Comparison of ENCODE assay signal across 2 cellular contexts in genomic region chr4:4050781-4051180, GRCh38.
DNase-seq lines count a peak whose midpoint lies in the region; ATAC-seq, FAIRE-seq and TF ChIP-seq lines count a peak whose summit lies in the region.
"Not testable (repeated sequence)": the region's sequence is repeated elsewhere in the genome, so short reads cannot be mapped to it uniquely, and the experiment has no call there.

No MANE protein-coding gene starts in this region.

- FAIRE-seq in K562 (lab: Jason Lieb, UNC), result not testable (repeated sequence)

- H3K4me2 ChIP-seq in K562 (ENCODE audit: insufficient read depth, low read length), result not testable (repeated sequence)

- TF ChIP-seq CTCF in HEK293 (tag by site-specific recombination; IDR thresholded peaks at IDR 0.05); K562 (IDR thresholded peaks at IDR 0.05 in 2 of 3, conservative IDR thresholded peaks at IDR 0.05 in 1 of 3; ENCODE audit: insufficient read depth in 2 of 3, low read depth in 1 of 3, low read length in 3 of 3): not testable (repeated sequence)

- CTCF ChIA-PET in HEK293 (lab: Yijun Ruan, JAX); K562 (lab: Yijun Ruan, JAX; ENCODE audit: low intra/inter-chr PET ratio): not testable (repeated sequence)

- ATAC-seq in K562, result not testable (repeated sequence)

- H3K4me1 ChIP-seq in HEK293 (ENCODE audit: control insufficient read depth, insufficient read depth, low read length); K562 (replicated peaks in 1 of 2; ENCODE audit: control insufficient read depth in 2 of 2, insufficient read depth in 2 of 2, low read length in 2 of 2): not testable (repeated sequence)

- POLR2A ChIA-PET in HEK293 (lab: Yijun Ruan, JAX); K562 (lab: Yijun Ruan, JAX): not testable (repeated sequence)

- not testable (repeated sequence) for H3K9me1 ChIP-seq in K562 (ENCODE audit: control insufficient read depth, insufficient read depth, low read length)

- not testable (repeated sequence) for H3K36me3 ChIP-seq in HEK293 (ENCODE audit: control insufficient read depth in 2 of 2, insufficient read depth in 1 of 2, low read length in 2 of 2); K562 (ENCODE audit: control insufficient read depth, insufficient read depth, low read length)

- not testable (repeated sequence) for BruUV-seq in K562 (replicated peaks; lab: Mats Ljungman, UMichigan)

- not testable (repeated sequence) for H3K9me3 ChIP-seq in HEK293 (ENCODE audit: control insufficient read depth, insufficient read depth, low read depth, low read length); K562 (replicated peaks; ENCODE audit: control insufficient read depth, insufficient read depth, low read depth, low read length)

- DNase-seq in K562 (ENCODE audit: extremely low read depth in 1 of 4, low spot score in 3 of 4), result not testable (repeated sequence)

- intact Hi-C loops in K562 (cut with micrococcal nuclease), result not testable (repeated sequence)

- not testable (repeated sequence) for H3K9ac ChIP-seq in K562 (ENCODE audit: insufficient read depth in 1 of 2, low read depth in 2 of 2, low read length in 2 of 2)

- 2% methylated on average over 3 of the region's 3 CpGs for WGBS in K562 (ENCODE audit: insufficient coverage, low coverage, missing lambda C conversion rate)

- TF ChIP-seq RAD21 in K562 (CRISPR knock-in tag; conservative IDR thresholded peaks at IDR 0.05 in 1 of 2, IDR thresholded peaks at IDR 0.05 in 1 of 2), result not testable (repeated sequence)

- not testable (repeated sequence) for H3K27me3 ChIP-seq in K562 (ENCODE audit: control insufficient read depth in 2 of 2, insufficient read depth in 2 of 2, low read length in 2 of 2)

- H3K27ac ChIP-seq in HEK293 (ENCODE audit: extremely low read depth, low read depth, low read length); K562 (ENCODE audit: extremely low read depth, low read depth, low read length): not testable (repeated sequence)

- H3K79me2 ChIP-seq in K562 (ENCODE audit: control insufficient read depth, insufficient read depth, low read length), result not testable (repeated sequence)

- not testable (repeated sequence) for H4K20me1 ChIP-seq in K562 (replicated peaks; ENCODE audit: control insufficient read depth, insufficient read depth, low read length)

- in situ Hi-C loops in K562 (cut with MboI), result not testable (repeated sequence)

- TF ChIP-seq EP300 in K562 (IDR thresholded peaks at IDR 0.05; ENCODE audit: low read length), result not testable (repeated sequence)

- not testable (repeated sequence) for H2AFZ ChIP-seq in K562 (ENCODE audit: low read depth, low read length)

- H3K4me3 ChIP-seq in HEK293 (ENCODE audit: low read depth, low read length); K562: not testable (repeated sequence)

- TF ChIP-seq POLR2A in K562 (conservative IDR thresholded peaks at IDR 0.05), result not testable (repeated sequence)

TF ChIP-seq in HEK293, 187 proteins besides CTCF, POLR2A, EP300 and RAD21:
- TF ChIP-seq ZNF10 (tag by site-specific recombination; IDR thresholded peaks at IDR 0.05), result peak; percentile 89

TF ChIP-seq in K562, 482 proteins besides CTCF, POLR2A, EP300 and RAD21:
- peak; percentile 86 for TF ChIP-seq ZNF134 (CRISPR knock-in tag; conservative IDR thresholded peaks at IDR 0.05)
